In genomic region chr12:131155131-131155530, GRCh38 we compare ENCODE assay signal across 20 cellular contexts.
A peak's percentile ranks its signal among the peaks of the same experiment; 100 is the strongest.
DNase-seq lines count a peak whose midpoint lies in the region; ATAC-seq and TF ChIP-seq lines count a peak whose summit lies in the region.
"Had no signal": no experiment of that assay in that cellular context is flagged by ENCODE, and none has a peak within 500 bp of the region (broad histone marks: within the 10 kb centered on the region; RNA-seq: fewer than 3 reads in every experiment).

No MANE protein-coding gene starts in this region.

- POLR2A ChIA-PET in activated CD4-positive, alpha-beta memory T cell treated with anti-CD3 and anti-CD28 coated beads, Interleukin-2, amount 10 ng/mL, durations not matched to agents 7 days and 5 days (lab: Charles Lee): no interaction called here
- POLR2A ChIA-PET in activated CD4-positive, alpha-beta memory T cell treated with anti-CD3 and anti-CD28 coated beads for 36 hours (lab: Charles Lee): no interaction called here

- H3K9me3 ChIP-seq in right atrium auricular region (no peaks in the 10 kb centered on the region), heart right ventricle (peaks cover 0 to 8% (median 0%) of the 10 kb centered on the region in 11 donors), spleen (peaks cover 0 to 14% (median 3%) of the 10 kb centered on the region in 8 donors)
- H3K9me3 ChIP-seq: Caco-2 had no signal

- H3K36me3 ChIP-seq in right atrium auricular region (no peaks in the 10 kb centered on the region), heart right ventricle (no peaks in the 10 kb centered on the region), spleen (no peaks in the 10 kb centered on the region)
- H3K36me3 ChIP-seq: BLaER1 treated with 17β-estradiol and CSF1 and Interleukin-3, amounts not matched to agents 10 nM and 100 nM had no signal

- ATAC-seq in heart right ventricle (no peak), HG02763 (IDR thresholded peaks at IDR 0.05; ENCODE audit: unreplicated experiment) (no peak)
- ATAC-seq: A549; CD8-positive, alpha-beta T cell had no signal

- no peak for TF ChIP-seq POLR2A in spleen (IDR thresholded peaks at IDR 0.05)

- CTCF ChIA-PET in activated CD4-positive, alpha-beta memory T cell treated with anti-CD3 and anti-CD28 coated beads, Interleukin-2, amount 10 ng/mL, durations not matched to agents 7 days and 5 days (lab: Charles Lee): no interaction called here
- CTCF ChIA-PET in activated CD4-positive, alpha-beta memory T cell treated with anti-CD3 and anti-CD28 coated beads for 36 hours (lab: Charles Lee): interaction anchor here (0.9 to 1.2 kb wide), 3 partner anchors 51 to 238 kb away, joined by 3 to 4 read pairs (median 3); no protein-coding TSS in a partner anchor

- no peaks in the 10 kb centered on the region for H3K4me1 Mint-ChIP-seq in activated CD4-positive, alpha-beta memory T cell treated with anti-CD3 and anti-CD28 coated beads, Interleukin-2, amount 10 ng/mL, durations not matched to agents 7 days and 5 days
- H3K4me1 Mint-ChIP-seq in activated CD4-positive, alpha-beta memory T cell treated with anti-CD3 and anti-CD28 coated beads for 36 hours (ENCODE audit: low read depth): no peaks in the 10 kb centered on the region
- no peaks in the 10 kb centered on the region for H3K4me1 Mint-ChIP-seq in glutamatergic neuron (ENCODE audit: low read depth, unreplicated experiment)
- H3K4me1 Mint-ChIP-seq: B cell had no signal

- intact Hi-C loops in activated CD4-positive, alpha-beta memory T cell treated with anti-CD3 and anti-CD28 coated beads for 36 hours (cut with micrococcal nuclease): no loop called here
- intact Hi-C loops in heart right ventricle (cut with DNase I): no loop called here
- intact Hi-C loops in spleen (cut with DNase I; ENCODE audit: low total_unique reads): no loop called here

- peaks cover 17% of the 10 kb centered on the region for H3K27me3 Mint-ChIP-seq in activated CD4-positive, alpha-beta memory T cell treated with anti-CD3 and anti-CD28 coated beads, Interleukin-2, amount 10 ng/mL, durations not matched to agents 7 days and 5 days
- H3K27me3 Mint-ChIP-seq in activated CD4-positive, alpha-beta memory T cell treated with anti-CD3 and anti-CD28 coated beads for 36 hours: peaks cover 25% of the 10 kb centered on the region
- H3K27me3 Mint-ChIP-seq in glutamatergic neuron (ENCODE audit: unreplicated experiment): no peaks in the 10 kb centered on the region

- H3K27me3 ChIP-seq in right atrium auricular region: no peaks in the 10 kb centered on the region
- H3K27me3 ChIP-seq in heart right ventricle: no peaks in the 10 kb centered on the region
- H3K27me3 ChIP-seq in spleen (replicated peaks in 1 of 7): peaks cover 0 to 30% (median 0%) of the 10 kb centered on the region in 7 donors
- H3K27me3 ChIP-seq: BLaER1 treated with 17β-estradiol and CSF1 and Interleukin-3, amounts not matched to agents 10 nM and 100 nM had no signal

- H3K4me3 ChIP-seq in right atrium auricular region (no peak overlapping the region), heart right ventricle (no peak overlapping the region), spleen (no peak overlapping the region)
- H3K4me3 ChIP-seq: A549; BLaER1 treated with 17β-estradiol and CSF1 and Interleukin-3, amounts not matched to agents 10 nM and 100 nM had no signal

- DNase-seq in activated CD4-positive, alpha-beta memory T cell treated with anti-CD3 and anti-CD28 coated beads, Interleukin-2, amount 10 ng/mL, durations not matched to agents 7 days and 5 days: peak; percentile 2
- DNase-seq in activated CD4-positive, alpha-beta memory T cell treated with anti-CD3 and anti-CD28 coated beads for 36 hours: no peak
- DNase-seq in right atrium auricular region (ENCODE audit: low spot score) (peak; percentile 21), heart right ventricle (no peak), glutamatergic neuron (no peak), spleen (peak; percentile 25), NOMO-1 (lab: John Stamatoyannopoulos, UW; ENCODE audit: unreplicated experiment in 2 of 2) (no peak)
- DNase-seq: AML-193; Caco-2; Calu3; CD4-positive, alpha-beta T cell; CD8-positive, alpha-beta T cell; DMS79 treated with DMSO at 0.1 percent for 48 hours; GF-D8 had no signal

- WGBS in heart right ventricle, 2 donors: 77 to 78% methylated on average over 6 of the region's 6 CpGs
- 69 to 89% (median 79%) methylated on average over 6 of the region's 6 CpGs for WGBS in spleen, 5 donors

- TF ChIP-seq CTCF in right atrium auricular region (IDR thresholded peaks at IDR 0.05) (no peak), heart right ventricle (IDR thresholded peaks at IDR 0.05) (no peak), glutamatergic neuron (IDR thresholded peaks at IDR 0.05; ENCODE audit: partially characterized antibody, unreplicated experiment) (no peak), spleen (IDR thresholded peaks at IDR 0.05 in 8 of 11, conservative IDR thresholded peaks at IDR 0.05 in 3 of 11) (no peak)

- H3K27ac ChIP-seq in right atrium auricular region: no peak overlapping the region
- no peak overlapping the region for H3K27ac ChIP-seq in heart right ventricle
- H3K27ac ChIP-seq in spleen: no peak overlapping the region
- H3K27ac ChIP-seq: 22Rv1; A549; BLaER1 treated with 17β-estradiol and CSF1 and Interleukin-3, amounts not matched to agents 10 nM and 100 nM; C4-2B had no signal

- no peak overlapping the region for H3K4me3 Mint-ChIP-seq in activated CD4-positive, alpha-beta memory T cell treated with anti-CD3 and anti-CD28 coated beads, Interleukin-2, amount 10 ng/mL, durations not matched to agents 7 days and 5 days
- H3K4me3 Mint-ChIP-seq in activated CD4-positive, alpha-beta memory T cell treated with anti-CD3 and anti-CD28 coated beads for 36 hours: no peak overlapping the region
- peak overlapping the region; percentile 31 for H3K4me3 Mint-ChIP-seq in glutamatergic neuron (ENCODE audit: unreplicated experiment)
- H3K4me3 Mint-ChIP-seq: B cell; CD4-positive, alpha-beta T cell; CD8-positive, alpha-beta T cell had no signal

- no peaks in the 10 kb centered on the region for H3K9me3 Mint-ChIP-seq in activated CD4-positive, alpha-beta memory T cell treated with anti-CD3 and anti-CD28 coated beads, Interleukin-2, amount 10 ng/mL, durations not matched to agents 7 days and 5 days
- peaks cover 8% of the 10 kb centered on the region for H3K9me3 Mint-ChIP-seq in activated CD4-positive, alpha-beta memory T cell treated with anti-CD3 and anti-CD28 coated beads for 36 hours
- H3K9me3 Mint-ChIP-seq in glutamatergic neuron (ENCODE audit: unreplicated experiment): peaks cover 8% of the 10 kb centered on the region
- H3K9me3 Mint-ChIP-seq: CD4-positive, alpha-beta T cell; CD8-positive, alpha-beta T cell had no signal

- H3K4me1 ChIP-seq in right atrium auricular region (no peaks in the 10 kb centered on the region), heart right ventricle (no peaks in the 10 kb centered on the region), spleen (no peaks in the 10 kb centered on the region)
- H3K4me1 ChIP-seq: A549; BLaER1 treated with 17β-estradiol and CSF1 and Interleukin-3, amounts not matched to agents 10 nM and 100 nM; Caco-2 had no signal

- H3K36me3 Mint-ChIP-seq in activated CD4-positive, alpha-beta memory T cell treated with anti-CD3 and anti-CD28 coated beads, Interleukin-2, amount 10 ng/mL, durations not matched to agents 7 days and 5 days (ENCODE audit: low read depth): no peaks in the 10 kb centered on the region
- H3K36me3 Mint-ChIP-seq in activated CD4-positive, alpha-beta memory T cell treated with anti-CD3 and anti-CD28 coated beads for 36 hours: no peaks in the 10 kb centered on the region
- peaks cover 5% of the 10 kb centered on the region for H3K36me3 Mint-ChIP-seq in glutamatergic neuron (ENCODE audit: unreplicated experiment)
- H3K36me3 Mint-ChIP-seq: CD8-positive, alpha-beta T cell had no signal

- no peak overlapping the region for H3K27ac Mint-ChIP-seq in activated CD4-positive, alpha-beta memory T cell treated with anti-CD3 and anti-CD28 coated beads, Interleukin-2, amount 10 ng/mL, durations not matched to agents 7 days and 5 days
- no peak overlapping the region for H3K27ac Mint-ChIP-seq in activated CD4-positive, alpha-beta memory T cell treated with anti-CD3 and anti-CD28 coated beads for 36 hours
- H3K27ac Mint-ChIP-seq in glutamatergic neuron (ENCODE audit: unreplicated experiment): peak overlapping the region; percentile 44
- H3K27ac Mint-ChIP-seq: B cell; CD4-positive, alpha-beta T cell; CD8-positive, alpha-beta T cell had no signal

Comparison
In these comparisons a context has a peak if more than half of its experiments do, and no peak if none do; other contexts are left out.
1. DNase-seq: peak in activated CD4-positive, alpha-beta memory T cell treated with anti-CD3 and anti-CD28 coated beads, Interleukin-2, amount 10 ng/mL, durations not matched to agents 7 days and 5 days (single experiment), right atrium auricular region (single experiment) and spleen (single experiment); none in activated CD4-positive, alpha-beta memory T cell treated with anti-CD3 and anti-CD28 coated beads for 36 hours (single experiment), heart right ventricle (0 of 2), glutamatergic neuron (single experiment) and NOMO-1 (0 of 2).